9 cellular contexts compared by ENCODE assay signal in the genomic region with DNA sequence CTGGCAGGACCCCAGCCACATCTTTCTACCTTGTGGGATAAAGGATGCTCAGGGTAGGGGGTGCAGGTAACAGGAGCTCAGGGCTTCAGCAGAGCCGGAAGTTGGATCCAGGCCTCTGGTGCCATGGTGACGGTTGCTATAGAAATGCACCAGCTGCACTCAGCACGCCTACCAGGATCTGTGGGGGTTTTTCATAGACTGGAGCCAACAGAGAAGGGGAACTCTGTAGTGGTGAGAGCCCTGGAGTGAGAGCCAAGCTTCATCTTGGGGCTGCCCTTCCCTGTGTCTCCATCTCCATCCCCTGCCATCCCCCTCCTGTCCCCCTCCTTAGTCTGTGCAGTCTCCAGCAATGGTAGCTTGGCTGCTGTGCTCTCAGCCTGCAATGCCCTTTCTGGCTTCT. TPM values are rescaled to one million over a fixed set of nuclear protein-coding genes. Genes with fewer than 3 reads are reported as not detected.
DNase-seq lines count a peak whose midpoint lies in the region; ATAC-seq, FAIRE-seq and TF ChIP-seq lines count a peak whose summit lies in the region.
"Had no signal": no experiment of that assay in that cellular context is flagged by ENCODE, and none has a peak within 500 bp of the region (broad histone marks: within the 10 kb centered on the region; RNA-seq: fewer than 3 reads in every experiment).

No MANE protein-coding gene starts in this region.

- POLR2A ChIA-PET in RWPE1 (lab: Yijun Ruan, JAX; ENCODE audit: low non-redundant PET): no interaction called here

- no peaks in the 10 kb centered on the region for H3K79me2 ChIP-seq in OCI-LY1 (ENCODE audit: insufficient read depth, low read length)

- no peak for FAIRE-seq in H54 (lab: Jason Lieb, UNC)

- no peaks in the 10 kb centered on the region for H3F3A ChIP-seq in OCI-LY1 (ENCODE audit: insufficient read depth, low read length)

- H3K36me3 ChIP-seq in OCI-LY1 (ENCODE audit: insufficient read depth, low read length): no peaks in the 10 kb centered on the region
- no peaks in the 10 kb centered on the region for H3K36me3 ChIP-seq in mesodermal cell (ENCODE audit: control insufficient read depth, insufficient read depth, low read length)

- H3K27me3 ChIP-seq in OCI-LY1 (ENCODE audit: insufficient read depth, low read length): no peaks in the 10 kb centered on the region; the same call in 1 of the 2 replicates

- TF ChIP-seq CTCF in OCI-LY1 (IDR thresholded peaks at IDR 0.05; ENCODE audit: low read length) (no peak), RWPE1 (conservative IDR thresholded peaks at IDR 0.05; ENCODE audit: low read depth) (no peak)

- H2AFZ ChIP-seq in OCI-LY1 (ENCODE audit: low read length): no peak overlapping the region

- peak overlapping the region; percentile 32; the same call in 1 of the 2 replicates for H3K4me2 ChIP-seq in OCI-LY1 (ENCODE audit: low read length)

- H4K20me1 ChIP-seq in OCI-LY1 (ENCODE audit: insufficient read depth, low read length): no peaks in the 10 kb centered on the region

- 20 to 78% methylated on average over 1 to 2 of the region's 3 CpGs for WGBS in mesodermal cell (ENCODE audit: insufficient coverage in 2 of 2), 2 experiments

- peak overlapping the region; percentile 27; the same call in 1 of the 2 replicates for H3K9ac ChIP-seq in OCI-LY1 (ENCODE audit: low read length)

- H3K4me3 ChIP-seq in OCI-LY1 (ENCODE audit: low read depth, low read length, poor library complexity, severe bottlenecking): no peak overlapping the region
- no peak overlapping the region for H3K4me3 ChIP-seq in mesodermal cell (ENCODE audit: extremely low read depth, insufficient read depth, low read length, poor library complexity, severe bottlenecking)

- H3K9me3 ChIP-seq in OCI-LY1 (ENCODE audit: low read length) (no peaks in the 10 kb centered on the region), mesodermal cell (ENCODE audit: control insufficient read depth, low read length) (no peaks in the 10 kb centered on the region)

- H3K27ac ChIP-seq in OCI-LY1 (ENCODE audit: low read depth, low read length, poor library complexity, severe bottlenecking) (peak overlapping the region; percentile 83), mesodermal cell (ENCODE audit: low read depth, low read length, severe bottlenecking) (peak overlapping the region; percentile 43), RWPE1 (no peak overlapping the region)
- H3K27ac ChIP-seq: epithelial cell of prostate had no signal

- CTCF ChIA-PET in RWPE1 (lab: Yijun Ruan, JAX): interaction anchor here (0.5 kb wide), 1 partner anchor 280 kb away, joined by 3 read pairs; no protein-coding TSS in a partner anchor

- DNase-seq in NCI-H510A treated with DMSO at 0.1 percent for 48 hours (lab: John Stamatoyannopoulos, UW) (peak; percentile 31), NCI-H510A (lab: John Stamatoyannopoulos, UW) (no peak), RWPE1 (ENCODE audit: low spot score) (no peak), H54 (ENCODE audit: insufficient read length, low spot score) (no peak)

- H3K9me2 ChIP-seq in OCI-LY1 (ENCODE audit: low read depth, low read length): no peaks in the 10 kb centered on the region

- ATAC-seq in HG03135 (IDR thresholded peaks at IDR 0.05; ENCODE audit: unreplicated experiment) (peak; percentile 65), GM18873 (IDR thresholded peaks at IDR 0.05; ENCODE audit: low FRiP score, unreplicated experiment) (no peak)

- peaks cover 70% of the 10 kb centered on the region for H3K4me1 ChIP-seq in OCI-LY1 (ENCODE audit: insufficient read depth, low read length, severe bottlenecking)
- H3K4me1 ChIP-seq in mesodermal cell (ENCODE audit: control insufficient read depth, insufficient read depth, low read length, poor library complexity, severe bottlenecking): peaks cover 19% of the 10 kb centered on the region

- TF ChIP-seq POLR2A in H54 (IDR thresholded peaks at IDR 0.05; ENCODE audit: low read depth, low read length): no peak

RNA-seq across cellular contexts. Expression of a gene that starts 27.5 kb away (rescaled TPM):
- polyA plus RNA-seq in mesodermal cell (2013, experiment 1 of 2): 105 TPM
- polyA plus RNA-seq in mesodermal cell (2013, experiment 2 of 2): 99.7 TPM
